In genomic region chr11:67118059-67118766, GRCh38 we compare ENCODE assay signal across 8 cellular contexts. TPM values are rescaled to one million over a fixed set of nuclear protein-coding genes. Genes with fewer than 3 reads are reported as not detected.
DNase-seq lines count a peak whose midpoint lies in the region; ATAC-seq, FAIRE-seq and TF ChIP-seq lines count a peak whose summit lies in the region.

No MANE protein-coding gene starts in this region.

- H4K20me1 ChIP-seq in keratinocyte (ENCODE audit: control insufficient read depth, extremely low read depth, insufficient read depth, low read length), result no peaks in the 10 kb centered on the region

- peak overlapping the region; percentile 18 to 54 (median 49) for H3K4me3 ChIP-seq in keratinocyte (ENCODE audit: control insufficient read depth in 2 of 3, extremely low read depth in 1 of 3, insufficient read depth in 2 of 3, low read depth in 1 of 3, low read length in 3 of 3)

- DNase-seq in NCI-H345 (lab: John Stamatoyannopoulos, UW), result peak; percentile 29
- no peak for DNase-seq in NCI-H345 treated with DMSO at 0.1 percent for 48 hours (lab: John Stamatoyannopoulos, UW; ENCODE audit: unreplicated experiment)
- peak; percentile 53 for DNase-seq in T-helper 2 cell treated with Interferon-gamma antibody and Interleukin-4, amounts not matched to agents 5 μg/mL and 100 μg/mL, for 36 hours (ENCODE audit: low spot score)
- peak; percentile 52 to 62 for DNase-seq in T47D (ENCODE audit: low read depth in 1 of 2, low spot score in 1 of 2)
- DNase-seq in keratinocyte (ENCODE audit: low read depth, low spot score), result no peak
- DNase-seq in stimulated activated CD4-positive, alpha-beta T cell treated with anti-CD3 and anti-CD28 coated beads, Interleukin-12 subunit alpha, Interleukin-12 subunit beta, amount 100 ng/mL, for 48 hours (ENCODE audit: low read depth in 2 of 3, low spot score in 1 of 3), result peak in 2 of 3 donors; percentile 37 to 38
- no peak for DNase-seq in NCI-H446 treated with DMSO at 0.1 percent for 48 hours (lab: John Stamatoyannopoulos, UW)

- peak overlapping the region; percentile 79 for H3K27ac ChIP-seq in keratinocyte (ENCODE audit: control insufficient read depth, insufficient read depth, low read length)

- no peaks in the 10 kb centered on the region for H3K9me1 ChIP-seq in keratinocyte (ENCODE audit: control insufficient read depth, extremely low read depth, insufficient read depth, low read length)

- in situ Hi-C loops in T47D (cut with HindIII; ENCODE audit: low pct_unique_long_range_greater_than_20kb, low sequenced_read_pairs), result no loop called here

- H3K36me3 ChIP-seq in keratinocyte (ENCODE audit: control insufficient read depth in 2 of 2, extremely low read depth in 1 of 2, insufficient read depth in 2 of 2, low read length in 2 of 2), result no peaks in the 10 kb centered on the region

- H3K4me3 Mint-ChIP-seq in T-helper 2 cell treated with Interferon-gamma antibody and Interleukin-4, amounts not matched to agents 5 μg/mL and 100 μg/mL, for 36 hours, result peak overlapping the region; percentile 40

- H3K36me3 Mint-ChIP-seq in T-helper 2 cell treated with Interferon-gamma antibody and Interleukin-4, amounts not matched to agents 5 μg/mL and 100 μg/mL, for 36 hours (ENCODE audit: low read depth), result peaks cover 19% of the 10 kb centered on the region

- TF ChIP-seq CTCF in keratinocyte (optimal IDR thresholded peaks at IDR 0.05 in 1 of 3, IDR thresholded peaks at IDR 0.05 in 1 of 3, conservative IDR thresholded peaks at IDR 0.05 in 1 of 3; ENCODE audit: extremely low read depth in 1 of 3, insufficient read depth in 2 of 3, low read length in 3 of 3), result no peak

- H3K27ac Mint-ChIP-seq in T-helper 2 cell treated with Interferon-gamma antibody and Interleukin-4, amounts not matched to agents 5 μg/mL and 100 μg/mL, for 36 hours, result peak overlapping the region; percentile 77

- peak overlapping the region; percentile 86 for H3K9ac ChIP-seq in keratinocyte (ENCODE audit: control insufficient read depth, extremely low read depth, insufficient read depth, low read length)

- H3K4me1 Mint-ChIP-seq in T-helper 2 cell treated with Interferon-gamma antibody and Interleukin-4, amounts not matched to agents 5 μg/mL and 100 μg/mL, for 36 hours (ENCODE audit: low read depth), result peaks cover 18% of the 10 kb centered on the region

- peak; percentile 11 for ATAC-seq in HG03159 (IDR thresholded peaks at IDR 0.05; ENCODE audit: unreplicated experiment)

- H3K27me3 Mint-ChIP-seq in T-helper 2 cell treated with Interferon-gamma antibody and Interleukin-4, amounts not matched to agents 5 μg/mL and 100 μg/mL, for 36 hours (ENCODE audit: low read depth), result peaks cover 7% of the 10 kb centered on the region

- H3K4me1 ChIP-seq in keratinocyte (ENCODE audit: control insufficient read depth, extremely low read depth, insufficient read depth, low read length), result peaks cover 17% of the 10 kb centered on the region

- H3K9me3 ChIP-seq in keratinocyte (ENCODE audit: control insufficient read depth, low read depth, low read length), result no peaks in the 10 kb centered on the region

- peak overlapping the region; percentile 58 for H3K4me2 ChIP-seq in keratinocyte (ENCODE audit: control insufficient read depth, extremely low read depth, insufficient read depth, low read depth, low read length)

- peak overlapping the region; percentile 74 for H2AFZ ChIP-seq in keratinocyte (ENCODE audit: control insufficient read depth, low read length)

- peaks cover 39% of the 10 kb centered on the region for H3K79me2 ChIP-seq in keratinocyte (ENCODE audit: control insufficient read depth, insufficient read depth, low read length)

- H3K27me3 ChIP-seq in keratinocyte (ENCODE audit: control insufficient read depth, extremely low read depth, insufficient read depth, low read length), result peaks cover 4% of the 10 kb centered on the region

- no peak for FAIRE-seq in keratinocyte (lab: Jason Lieb, UNC)

- no peaks in the 10 kb centered on the region for H3K9me3 Mint-ChIP-seq in T-helper 2 cell treated with Interferon-gamma antibody and Interleukin-4, amounts not matched to agents 5 μg/mL and 100 μg/mL, for 36 hours

- dilution Hi-C loops in keratinocyte (cut with MboI; ENCODE audit: extremely low pct_ligation_motif_present, low sequenced_read_pairs), result no loop called here

RNA-seq across cellular contexts. Expression of gene KDM2A, which starts 0.8 kb away (rescaled TPM):
- 29.9 to 39.6 TPM (median 30.3 TPM) in 3 replicates for polyA plus RNA-seq in keratinocyte
- polyA plus RNA-seq in keratinocyte (2011; ENCODE audit: low read depth), result 47.9 TPM
- 26.7 and 28.2 TPM in 2 replicates for polyA plus RNA-seq in keratinocyte (2011; cell fraction: cytosol; rRNA removed)
- polyA plus RNA-seq in keratinocyte (2011; cell fraction: nucleus; rRNA removed), result 90.1 and 96.7 TPM in 2 replicates
- 29.7 and 35.1 TPM in 2 replicates for polyA plus RNA-seq in keratinocyte (2012; ENCODE audit: low replicate concordance)
- polyA minus RNA-seq in keratinocyte, result 70.9 to 90.4 TPM (median 77.6 TPM) in 3 replicates
- 45.1 TPM for polyA minus RNA-seq in keratinocyte (2011; cell fraction: cytosol; rRNA and poly(A)+ RNA removed)
- 60.5 and 97.2 TPM in 2 replicates for polyA minus RNA-seq in keratinocyte (2011; cell fraction: nucleus; rRNA and poly(A)+ RNA removed)

Comparison
In these comparisons a context has a peak if more than half of its experiments do, and no peak if none do; other contexts are left out.
1. DNase-seq: peak in NCI-H345 (single experiment), T-helper 2 cell treated with Interferon-gamma antibody and Interleukin-4, amounts not matched to agents 5 μg/mL and 100 μg/mL, for 36 hours (single experiment), T47D (2 of 2) and stimulated activated CD4-positive, alpha-beta T cell treated with anti-CD3 and anti-CD28 coated beads, Interleukin-12 subunit alpha, Interleukin-12 subunit beta, amount 100 ng/mL, for 48 hours (2 of 3); none in NCI-H345 treated with DMSO at 0.1 percent for 48 hours (single experiment), keratinocyte (single experiment) and NCI-H446 treated with DMSO at 0.1 percent for 48 hours (single experiment).